Comparison of ENCODE assay signal across 24 cellular contexts in the genomic region with DNA sequence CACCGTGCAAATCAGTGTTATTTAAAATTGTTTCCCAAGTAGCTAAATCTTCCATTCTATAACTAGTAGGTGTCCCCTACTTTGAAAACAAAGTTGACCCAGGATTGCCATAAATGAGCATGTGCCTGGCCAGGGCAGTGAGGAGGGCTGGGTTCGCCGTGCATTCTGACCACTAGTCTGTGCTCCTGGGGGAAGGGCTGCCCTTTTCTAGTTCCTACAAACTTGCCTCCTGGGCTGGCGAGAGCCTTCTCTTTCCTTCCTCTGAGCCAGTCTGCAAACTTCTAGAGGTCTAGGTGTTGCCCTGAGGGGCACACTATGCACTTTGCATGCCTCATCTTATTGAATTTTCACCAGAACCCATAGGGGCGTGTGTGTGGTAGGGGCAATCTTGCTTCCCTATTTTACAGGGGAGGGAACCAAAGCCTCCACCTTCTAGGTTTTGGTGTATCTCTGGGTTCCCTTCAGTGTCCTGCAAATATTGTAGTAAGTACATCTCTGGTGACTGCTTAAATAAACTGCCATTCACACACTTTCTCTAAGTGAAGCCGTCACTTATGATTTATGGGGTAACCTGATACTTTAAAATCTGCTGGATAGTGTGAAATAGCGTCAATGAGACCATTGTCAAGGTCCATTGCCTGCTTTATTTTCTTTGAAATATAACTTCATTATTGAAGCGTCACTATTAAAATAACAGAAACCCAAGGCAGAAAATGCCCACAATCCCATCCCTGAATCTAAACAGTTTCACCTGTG. TPM values are rescaled to one million over a fixed set of nuclear protein-coding genes. Genes with fewer than 3 reads are reported as not detected.
DNase-seq lines count a peak whose midpoint lies in the region; ATAC-seq and TF ChIP-seq lines count a peak whose summit lies in the region.
"Had no signal": no experiment of that assay in that cellular context is flagged by ENCODE, and none has a peak within 500 bp of the region (broad histone marks: within the 10 kb centered on the region; RNA-seq: fewer than 3 reads in every experiment).

No MANE protein-coding gene starts in this region.

- no peak for TF ChIP-seq CTCF in esophagus muscularis mucosa (IDR thresholded peaks at IDR 0.05)

- no peaks in the 10 kb centered on the region for H3K4me1 ChIP-seq in esophagus muscularis mucosa
- H3K4me1 ChIP-seq: BLaER1 treated with 17β-estradiol and CSF1 and Interleukin-3, amounts not matched to agents 10 nM and 100 nM; body of pancreas; prostate gland had no signal

- no peaks in the 10 kb centered on the region for H3K27me3 ChIP-seq in esophagus muscularis mucosa
- H3K27me3 ChIP-seq: BLaER1 treated with 17β-estradiol and CSF1 and Interleukin-3, amounts not matched to agents 10 nM and 100 nM; body of pancreas had no signal

- no peak for TF ChIP-seq POLR2A in esophagus muscularis mucosa (IDR thresholded peaks at IDR 0.05; ENCODE audit: low read depth)

- H3K36me3 ChIP-seq in esophagus muscularis mucosa = no peaks in the 10 kb centered on the region
- H3K36me3 ChIP-seq: BLaER1 treated with 17β-estradiol and CSF1 and Interleukin-3, amounts not matched to agents 10 nM and 100 nM; prostate gland; thoracic aorta had no signal

- whole genome bisulfite sequencing in esophagus muscularis mucosa = 87% methylated on average over 6 of the region's 8 CpGs

- no peak for ATAC-seq in HG02798 (IDR thresholded peaks at IDR 0.05; ENCODE audit: poor library complexity, unreplicated experiment)
- ATAC-seq: body of pancreas; Right ventricle myocardium inferior; stimulated activated naive B cell treated with anti-CD40 and anti-IgM and Interleukin-4, amounts not matched to agents 10 μg/mL and 1 μg/mL and 100 μg/mL, for 72 hours; T-cell had no signal

- no peak for TF ChIP-seq EP300 in esophagus muscularis mucosa (IDR thresholded peaks at IDR 0.05)

- intact Hi-C loops in esophagus muscularis mucosa (cut with DNase I) = no loop called here

- DNase-seq in NCI-H1436 (lab: John Stamatoyannopoulos, UW) (peak; percentile 29), NCI-H1436 treated with DMSO at 0.1 percent for 48 hours (lab: John Stamatoyannopoulos, UW) (no peak), MV-4-11 (lab: John Stamatoyannopoulos, UW) (peak; percentile 13), NCI-H2171 treated with DMSO at 0.1 percent for 48 hours (lab: John Stamatoyannopoulos, UW) (peak; percentile 60), esophagus muscularis mucosa (ENCODE audit: extremely low spot score) (peak; percentile 66), SIG-M5 treated with dmso at 0.1 percent for 504 hours (lab: John Stamatoyannopoulos, UW; ENCODE audit: unreplicated experiment) (no peak)
- no peak for DNase-seq in effector CD8-positive, alpha-beta T cell (lab: John Stamatoyannopoulos, UW)
- DNase-seq: activated CD4-positive, alpha-beta T cell treated with anti-CD3 and anti-CD28 coated beads, Interleukin-2, amount 10 ng/mL, durations not matched to agents 7 days and 5 days; activated effector memory CD4-positive, alpha-beta T cell treated with Interleukin-2 at 50 U/mL for 16 hours; body of pancreas; GF-D8; head of caudate nucleus; left ventricle myocardium superior; MM.1S; NCI-H446 treated with DMSO at 0.1 percent for 48 hours; stimulated activated CD4-positive, alpha-beta T cell treated with anti-CD3 and anti-CD28 coated beads, Interleukin-2, amount 100 ng/mL, for 24 hours; stimulated activated naive B cell treated with anti-CD40 and anti-IgM and Interleukin-4, amounts not matched to agents 10 μg/mL and 1 μg/mL and 100 μg/mL, for 72 hours; T-cell had no signal

- H3K9me3 ChIP-seq in esophagus muscularis mucosa = no peaks in the 10 kb centered on the region
- H3K9me3 ChIP-seq: BLaER1 treated with 17β-estradiol and CSF1 and Interleukin-3, amounts not matched to agents 10 nM and 100 nM; body of pancreas; prostate gland; thoracic aorta had no signal

- H3K27ac ChIP-seq in esophagus muscularis mucosa (replicated peaks in 1 of 4) = no peak overlapping the region
- H3K27ac ChIP-seq: BLaER1 treated with 17β-estradiol and CSF1 and Interleukin-3, amounts not matched to agents 10 nM and 100 nM; body of pancreas; prostate gland; skin epidermis; thoracic aorta had no signal

- H3K4me3 ChIP-seq in esophagus muscularis mucosa = no peak overlapping the region
- H3K4me3 ChIP-seq: BLaER1 treated with 17β-estradiol and CSF1 and Interleukin-3, amounts not matched to agents 10 nM and 100 nM; body of pancreas; prostate gland; skin epidermis; thoracic aorta had no signal

RNA-seq across cellular contexts. Expression of a gene that starts 42.2 kb away (rescaled TPM):
- 1 to 10 TPM in 1 of 4 donors, under 1 TPM in 3; 0.39 to 1.3 (median 0.82) TPM for total RNA-seq in esophagus muscularis mucosa

Comparison
In these comparisons a context has a peak if more than half of its experiments do, and no peak if none do; other contexts are left out.
1. DNase-seq: peak in NCI-H1436 (single experiment), MV-4-11 (single experiment), NCI-H2171 treated with DMSO at 0.1 percent for 48 hours (single experiment) and esophagus muscularis mucosa (single experiment); none in NCI-H1436 treated with DMSO at 0.1 percent for 48 hours (single experiment), SIG-M5 treated with dmso at 0.1 percent for 504 hours (single experiment) and effector CD8-positive, alpha-beta T cell (single experiment).